Comparison of ENCODE assay signal across 12 cellular contexts in the genomic region with DNA sequence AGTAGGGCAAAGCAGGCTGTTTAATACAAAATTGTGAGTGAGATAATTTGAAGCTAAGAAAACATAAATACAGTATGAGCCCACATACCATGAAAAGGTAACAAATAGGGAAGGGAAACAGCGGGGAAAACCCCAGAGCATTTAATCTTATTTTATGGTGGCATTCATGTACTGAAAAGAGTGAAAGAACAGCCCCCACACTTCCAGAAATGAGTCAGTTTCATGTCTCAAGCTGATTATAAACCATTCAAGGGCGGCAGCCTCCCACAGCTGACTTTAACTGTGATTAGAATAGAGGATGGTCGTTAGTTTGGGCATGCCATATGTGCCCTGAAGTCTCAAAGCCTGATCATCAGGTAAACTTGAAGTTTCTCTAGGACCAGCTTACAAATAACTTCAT.
A peak's percentile ranks its signal among the peaks of the same experiment; 100 is the strongest.
DNase-seq lines count a peak whose midpoint lies in the region; ATAC-seq lines count a peak whose summit lies in the region.
"Had no signal": no experiment of that assay in that cellular context is flagged by ENCODE, and none has a peak within 500 bp of the region (broad histone marks: within the 10 kb centered on the region; RNA-seq: fewer than 3 reads in every experiment).

No MANE protein-coding gene starts in this region.

- DNase-seq in astrocyte of the hippocampus (ENCODE audit: low read depth, low spot score) = peak; percentile 31
- no peak for DNase-seq in stimulated activated naive CD4-positive, alpha-beta T cell (lab: John Stamatoyannopoulos, UW)
- no peak for DNase-seq in ureter (ENCODE audit: low spot score)
- DNase-seq in SHP77 treated with DMSO at 0.1 percent for 48 hours (lab: John Stamatoyannopoulos, UW) = no peak
- no peak for DNase-seq in activated naive CD4-positive, alpha-beta T cell treated with anti-CD3 and anti-CD28 coated beads, Interleukin-2, amount 50 U/mL, for 16 hours
- DNase-seq: activated CD4-positive, alpha-beta memory T cell treated with anti-CD3 and anti-CD28 coated beads, Interleukin-2, amount 10 ng/mL, durations not matched to agents 7 days and 5 days; CD4-positive, alpha-beta memory T cell; NCI-H1048 had no signal

- ATAC-seq in GM18517 (IDR thresholded peaks at IDR 0.05; ENCODE audit: unreplicated experiment) (peak; percentile 90), GM21423 (IDR thresholded peaks at IDR 0.05; ENCODE audit: unreplicated experiment) (peak; percentile 98), HG03095 (IDR thresholded peaks at IDR 0.05; ENCODE audit: unreplicated experiment) (peak; percentile 93)
- ATAC-seq: Right ventricle myocardium inferior had no signal
